Comparison of ENCODE assay signal across 8 cellular contexts in the genomic region with DNA sequence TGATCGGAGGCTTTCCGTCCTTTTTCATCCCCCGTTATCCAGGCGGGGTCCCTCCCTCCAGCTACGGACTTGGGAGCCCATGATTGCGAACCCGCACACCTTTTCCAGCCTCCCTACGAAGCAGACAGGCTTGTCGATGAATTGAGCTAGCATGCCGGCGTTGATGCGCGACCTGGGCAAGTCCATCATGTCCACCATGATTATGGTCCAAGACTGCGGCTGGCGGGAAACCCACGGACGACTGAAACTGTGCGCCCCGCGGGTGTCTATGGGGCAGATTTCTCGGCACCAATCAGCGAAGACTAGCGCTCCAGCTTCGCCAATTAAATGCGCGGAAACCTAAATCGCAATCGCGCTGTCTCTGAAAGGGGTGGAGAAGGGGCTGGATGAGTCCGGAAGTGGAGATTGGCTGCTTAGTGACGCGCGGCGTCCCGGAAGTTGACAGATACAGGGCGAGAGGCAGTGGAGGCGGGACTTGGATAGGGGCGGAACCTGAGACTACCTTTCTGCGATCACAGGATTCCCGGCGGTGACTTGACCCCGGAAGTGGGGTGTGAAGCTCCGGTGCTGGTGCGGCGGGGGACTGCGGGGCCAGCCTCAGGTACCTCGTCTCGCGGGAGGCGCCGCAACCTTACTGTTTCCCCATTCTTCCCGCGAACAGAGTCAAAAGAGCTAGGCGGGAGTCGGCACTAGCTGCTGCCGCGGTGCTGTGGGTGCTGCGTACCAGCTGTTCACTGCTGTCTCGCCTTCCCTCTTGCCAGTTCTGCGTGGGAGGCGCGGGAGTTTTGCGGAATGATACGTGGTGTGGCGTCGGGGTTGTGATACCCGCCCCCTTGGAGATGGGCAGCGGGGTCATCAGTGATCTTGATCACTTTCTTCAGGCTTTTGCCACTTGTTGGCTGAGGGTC. TPM values are rescaled to one million over a fixed set of nuclear protein-coding genes. Genes with fewer than 3 reads are reported as not detected.
DNase-seq lines count a peak whose midpoint lies in the region; TF ChIP-seq lines count a peak whose summit lies in the region.

A gene (plus strand): TSS at position 532 of the 908 bp plus-strand sequence. CDS start 32,620 bp downstream, outside the sequence.

- in situ Hi-C loops in SK-MEL-5 (cut with HindIII; ENCODE audit: low pct_unique_long_range_greater_than_20kb, low sequenced_read_pairs) = no loop called here

- peak within 1 kb of the TSS; percentile 91 for H2AFZ ChIP-seq in neuron (ENCODE audit: low read depth, low read length)

- H3K9me3 ChIP-seq in neuron (ENCODE audit: low read length) = no peaks in the 10 kb centered on the region
- no peaks in the 10 kb centered on the region for H3K9me3 ChIP-seq in subcutaneous abdominal adipose tissue (ENCODE audit: control insufficient read depth in 5 of 5, low read length in 5 of 5)

- peak within 1 kb of the TSS; percentile 93 for H3K4me3 ChIP-seq in neuron (ENCODE audit: low read length)
- H3K4me3 ChIP-seq in subcutaneous abdominal adipose tissue (ENCODE audit: low read depth in 1 of 5, low read length in 5 of 5) = peak within 1 kb of the TSS; percentile 81 to 100 (median 97)

- peak within 1 kb of the TSS; percentile 93 for H3K27ac ChIP-seq in subcutaneous abdominal adipose tissue (ENCODE audit: low read depth, low read length)

- CTCF ChIA-PET in HEK293T (lab: Yijun Ruan, JAX) = interaction anchor here (0.6 to 1.1 kb wide), 3 partner anchors 11 to 15 kb away, joined by 3 to 5 read pairs (median 5); no protein-coding TSS in a partner anchor

- H3K27me3 ChIP-seq in neuron (ENCODE audit: insufficient read depth, low read length) (no peaks in the 10 kb centered on the region), subcutaneous abdominal adipose tissue (ENCODE audit: control insufficient read depth in 5 of 5, insufficient read depth in 4 of 5, low read length in 5 of 5) (no peaks in the 10 kb centered on the region)

- peak within 1 kb of the TSS; percentile 65 to 94 (median 84) for H3K9ac ChIP-seq in subcutaneous abdominal adipose tissue (ENCODE audit: low read length in 5 of 5)

- peaks cover 19% of the 10 kb centered on the region for H3K4me1 ChIP-seq in neuron (ENCODE audit: insufficient read depth, low read length)
- H3K4me1 ChIP-seq in subcutaneous abdominal adipose tissue (ENCODE audit: control insufficient read depth in 5 of 5, insufficient read depth in 5 of 5, low read length in 5 of 5) = peaks cover 2 to 23% (median 22%) of the 10 kb centered on the region in 5 donors

- H3K36me3 ChIP-seq in neuron (ENCODE audit: insufficient read depth, low read length) (peaks cover 10% of the 10 kb centered on the region), subcutaneous abdominal adipose tissue (ENCODE audit: control insufficient read depth in 5 of 5, insufficient read depth in 5 of 5, low read length in 5 of 5) (peaks cover 0 to 6% (median 2%) of the 10 kb centered on the region in 5 donors)

- DNase-seq in GF-D8 (lab: John Stamatoyannopoulos, UW) (peak; percentile 99), HEK293T (ENCODE audit: extremely low spot score) (peak; percentile 93), MV-4-11 (lab: John Stamatoyannopoulos, UW) (peak; percentile 99), SK-MEL-5 (ENCODE audit: low read depth, low spot score) (peak; percentile 100), foreskin melanocyte (peak; percentile 99)
- DNase-seq in activated naive CD4-positive, alpha-beta T cell treated with Interleukin-2 at 50 U/mL for 16 hours = peak; percentile 98

- POLR2A ChIA-PET in HEK293T (lab: Yijun Ruan, JAX) = interaction anchor here (0.7 to 1.7 kb wide), 13 partner anchors 9 to 675 kb away, joined by 3 to 9 read pairs (median 3); no protein-coding TSS in a partner anchor

TF ChIP-seq in HEK293T, 16 proteins besides CTCF, POLR2A, EP300 and RAD21:
- no peak for TF ChIP-seq SP1 (IDR thresholded peaks at IDR 0.05)
- TF ChIP-seq TARDBP (IDR thresholded peaks at IDR 0.05) = no peak
- TF ChIP-seq, protein P1, sequence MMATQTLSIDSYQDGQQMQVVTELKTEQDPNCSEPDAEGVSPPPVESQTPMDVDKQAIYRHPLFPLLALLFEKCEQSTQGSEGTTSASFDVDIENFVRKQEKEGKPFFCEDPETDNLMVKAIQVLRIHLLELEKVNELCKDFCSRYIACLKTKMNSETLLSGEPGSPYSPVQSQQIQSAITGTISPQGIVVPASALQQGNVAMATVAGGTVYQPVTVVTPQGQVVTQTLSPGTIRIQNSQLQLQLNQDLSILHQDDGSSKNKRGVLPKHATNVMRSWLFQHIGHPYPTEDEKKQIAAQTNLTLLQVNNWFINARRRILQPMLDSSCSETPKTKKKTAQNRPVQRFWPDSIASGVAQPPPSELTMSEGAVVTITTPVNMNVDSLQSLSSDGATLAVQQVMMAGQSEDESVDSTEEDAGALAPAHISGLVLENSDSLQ (IDR thresholded peaks at IDR 0.05) = peak; percentile 75; the same call in 1 of the 2 replicates
- TF ChIP-seq L3MBTL2 (conservative IDR thresholded peaks at IDR 0.05) = peak; percentile 88
- TF ChIP-seq BHLHE40 (IDR thresholded peaks at IDR 0.05; ENCODE audit: borderline replicate concordance) = no peak
- no peak for TF ChIP-seq SUZ12 (IDR thresholded peaks at IDR 0.05)
- peak; percentile 5; the same call in 1 of the 2 replicates for TF ChIP-seq CTBP1 (IDR thresholded peaks at IDR 0.05; ENCODE audit: borderline replicate concordance)
- TF ChIP-seq ELF4 (IDR thresholded peaks at IDR 0.05) = peak; percentile 97
- no peak for TF ChIP-seq FOXM1 (IDR thresholded peaks at IDR 0.05; ENCODE audit: borderline replicate concordance)
- no peak for TF ChIP-seq FOXA1 (IDR thresholded peaks at IDR 0.05)

RNA-seq across cellular contexts. Expression of the gene that starts here (rescaled TPM):
- 32.1 and 35.2 TPM in 2 replicates for total RNA-seq in SK-MEL-5 (2014; rRNA removed; shearing (Covaris generic))
- polyA plus RNA-seq in SK-MEL-5 (2015; cell fraction: cytosol; rRNA removed) = 28.1 and 34.3 TPM in 2 replicates
- 11.7 and 16.4 TPM in 2 replicates for polyA plus RNA-seq in SK-MEL-5 (2015; cell fraction: nucleus; rRNA removed)

Comparison
In these comparisons a context has a peak if more than half of its experiments do, and no peak if none do; other contexts are left out.
1. Peak in every context shown above with its lines: DNase-seq, H3K4me3 ChIP-seq and H3K27ac ChIP-seq.